ENCODE assay signal across 8 cellular contexts in genomic region chr15:65638681-65639089, GRCh38. TPM values are rescaled to one million over a fixed set of nuclear protein-coding genes. Genes with fewer than 3 reads are reported as not detected.
DNase-seq lines count a peak whose midpoint lies in the region; ATAC-seq and TF ChIP-seq lines count a peak whose summit lies in the region.

No MANE protein-coding gene starts in this region.

- H3K4me1 Mint-ChIP-seq in activated CD4-positive, alpha-beta memory T cell treated with anti-CD3 and anti-CD28 coated beads for 36 hours (ENCODE audit: low read depth) = peaks cover 6% of the 10 kb centered on the region

- no peaks in the 10 kb centered on the region for H3K27me3 ChIP-seq in osteoblast (ENCODE audit: insufficient read depth, low read length)

- POLR2A ChIA-PET in activated CD4-positive, alpha-beta memory T cell treated with anti-CD3 and anti-CD28 coated beads for 36 hours (lab: Charles Lee) = interaction anchor here (1.6 kb wide), 1 partner anchor 25 kb away, joined by 3 read pairs; no protein-coding TSS in a partner anchor

- H3K4me1 ChIP-seq in osteoblast (ENCODE audit: insufficient read depth, low read length) = no peaks in the 10 kb centered on the region

- no peaks in the 10 kb centered on the region for H4K20me1 ChIP-seq in osteoblast (ENCODE audit: insufficient read depth, low read length)

- no peaks in the 10 kb centered on the region for H3K9me3 ChIP-seq in osteoblast (ENCODE audit: low read depth, low read length)

- CTCF ChIA-PET in activated CD4-positive, alpha-beta memory T cell treated with anti-CD3 and anti-CD28 coated beads for 36 hours (lab: Charles Lee) = interaction anchor here (0.7 to 4.2 kb wide), 22 partner anchors 9 to 649 kb away, joined by 3 to 38 read pairs (median 5); partner anchors contain the start of genes INTS14 and RAB11A

- intact Hi-C loops in activated CD4-positive, alpha-beta memory T cell treated with anti-CD3 and anti-CD28 coated beads for 36 hours (cut with micrococcal nuclease) = loop anchor here (1.0 to 5.0 kb wide), 3 partner anchors 190 to 554 kb away; no protein-coding TSS in a partner anchor

- DNase-seq in DMS53 treated with DMSO at 0.1 percent for 48 hours (lab: John Stamatoyannopoulos, UW; ENCODE audit: unreplicated experiment) = peak; percentile 66
- peak; percentile 5 for DNase-seq in HK-2 (ENCODE audit: unreplicated experiment)
- DNase-seq in NCI-H69 (lab: John Stamatoyannopoulos, UW) = peak; percentile 90
- peak; percentile 33 for DNase-seq in activated CD4-positive, alpha-beta memory T cell treated with anti-CD3 and anti-CD28 coated beads for 36 hours
- DNase-seq in foreskin melanocyte = peak; percentile 66
- peak; percentile 90 for DNase-seq in osteoblast (ENCODE audit: insufficient read length, low spot score, missing footprints)

- H3K27ac ChIP-seq in osteoblast (ENCODE audit: low read depth, low read length) = no peak overlapping the region

- H2AFZ ChIP-seq in osteoblast (ENCODE audit: low read length) = peak overlapping the region; percentile 43

- H3K36me3 Mint-ChIP-seq in activated CD4-positive, alpha-beta memory T cell treated with anti-CD3 and anti-CD28 coated beads for 36 hours = no peaks in the 10 kb centered on the region

- no peaks in the 10 kb centered on the region for H3K79me2 ChIP-seq in osteoblast (ENCODE audit: insufficient read depth, low read length)

- no peak overlapping the region for H3K4me3 Mint-ChIP-seq in activated CD4-positive, alpha-beta memory T cell treated with anti-CD3 and anti-CD28 coated beads for 36 hours

- H3K4me2 ChIP-seq in osteoblast (ENCODE audit: insufficient read depth, low read length) = peak overlapping the region; percentile 70

- no peaks in the 10 kb centered on the region for H3K36me3 ChIP-seq in osteoblast (ENCODE audit: insufficient read depth, low read length)

- H3K4me3 ChIP-seq in osteoblast (ENCODE audit: insufficient read depth, low read length) = peak overlapping the region; percentile 33

- no peaks in the 10 kb centered on the region for H3K27me3 Mint-ChIP-seq in activated CD4-positive, alpha-beta memory T cell treated with anti-CD3 and anti-CD28 coated beads for 36 hours

- ATAC-seq in HG02884 (IDR thresholded peaks at IDR 0.05; ENCODE audit: unreplicated experiment) = no peak
- ATAC-seq in GM21526 (IDR thresholded peaks at IDR 0.05; ENCODE audit: low FRiP score, unreplicated experiment) = no peak

- TF ChIP-seq CTCF in osteoblast (IDR thresholded peaks at IDR 0.05; ENCODE audit: extremely low read depth, low read depth, low read length) = peak; percentile 90

- H3K27ac Mint-ChIP-seq in activated CD4-positive, alpha-beta memory T cell treated with anti-CD3 and anti-CD28 coated beads for 36 hours = no peak overlapping the region

- H3K9me3 Mint-ChIP-seq in activated CD4-positive, alpha-beta memory T cell treated with anti-CD3 and anti-CD28 coated beads for 36 hours = no peaks in the 10 kb centered on the region

RNA-seq across cellular contexts. Expression of gene SLC24A1, which starts 16.9 kb away (rescaled TPM):
- total RNA-seq in activated CD4-positive, alpha-beta memory T cell treated with anti-CD3 and anti-CD28 coated beads for 36 hours = 10 to 100 TPM in 1 of 2 experiments, 1 to 10 TPM in 1; 8.8 to 13.5 TPM
- total RNA-seq in osteoblast = 10.1 and 11.8 TPM in 2 replicates

RNA-seq across cellular contexts. Expression of gene INTS14, which starts 27.8 kb away (rescaled TPM):
- total RNA-seq in activated CD4-positive, alpha-beta memory T cell treated with anti-CD3 and anti-CD28 coated beads for 36 hours = 10 to 100 TPM; 42.5 to 42.7 TPM
- total RNA-seq in osteoblast = 31.5 and 35.4 TPM in 2 replicates

Comparison
In these comparisons a context has a peak if more than half of its experiments do, and no peak if none do; other contexts are left out.
1. DNase-seq: peak in every context shown above with its lines; median percentile 90 in NCI-H69; 90 in osteoblast; 66 in DMS53 treated with DMSO at 0.1 percent for 48 hours; 66 in foreskin melanocyte; 33 in activated CD4-positive, alpha-beta memory T cell treated with anti-CD3 and anti-CD28 coated beads for 36 hours; 5 in HK-2.